In genomic region chr17:48472485-48473281, GRCh38 we compare ENCODE assay signal across 1 cellular context.
TF ChIP-seq lines count a peak whose summit lies in the region.

No MANE protein-coding gene starts in this region.

TF ChIP-seq in SK-N-SH, 30 proteins besides CTCF, POLR2A, EP300 and RAD21:
- TF ChIP-seq USF2 (IDR thresholded peaks at IDR 0.05; ENCODE audit: borderline replicate concordance, low read depth, low read length) (no peak), POLR2AphosphoS5 (IDR thresholded peaks at IDR 0.05; ENCODE audit: low read depth, low read length) (peak; percentile 22; the same call in 1 of the 2 replicates), USF1 (IDR thresholded peaks at IDR 0.05; ENCODE audit: borderline replicate concordance, low read depth) (no peak), REST (IDR thresholded peaks at IDR 0.05; ENCODE audit: low read depth, low read length) (0 out of 2 replicates have a peak, but pooled peaks have one; percentile 8), TAF1 (IDR thresholded peaks at IDR 0.05; ENCODE audit: borderline replicate concordance, low read depth, low read length) (no peak), PBX3 (IDR thresholded peaks at IDR 0.05) (peak; percentile 68), ELF1 (IDR thresholded peaks at IDR 0.05) (peak; percentile 39; the same call in 1 of the 2 replicates), NRF1 (IDR thresholded peaks at IDR 0.05; ENCODE audit: low read depth, low read length) (no peak), CHD2 (IDR thresholded peaks at IDR 0.05; ENCODE audit: low read length, partially characterized antibody) (no peak), GABPA (IDR thresholded peaks at IDR 0.05; ENCODE audit: low read depth) (no peak), FOSL2 (IDR thresholded peaks at IDR 0.05; ENCODE audit: borderline replicate concordance, low read depth) (peak; percentile 71; the same call in 1 of the 2 replicates), JUND (IDR thresholded peaks at IDR 0.05) (peak; percentile 63), GATA2 (CRISPR knock-in tag; IDR thresholded peaks at IDR 0.05) (no peak), FOXM1 (IDR thresholded peaks at IDR 0.05; ENCODE audit: low read depth) (peak; percentile 12; the same call in 1 of the 2 replicates), EZH2phosphoT487 (IDR thresholded peaks at IDR 0.05; ENCODE audit: borderline replicate concordance, low read depth) (no peak), MAX (IDR thresholded peaks at IDR 0.05; ENCODE audit: low read depth) (peak; percentile 50; the same call in 1 of the 2 replicates), TCF12 (IDR thresholded peaks at IDR 0.05) (peak; percentile 87), NFIC (IDR thresholded peaks at IDR 0.05; ENCODE audit: borderline replicate concordance) (no peak), RXRA (IDR thresholded peaks at IDR 0.05; ENCODE audit: borderline replicate concordance, low read depth) (peak; percentile 59; the same call in 1 of the 2 replicates), TEAD4 (IDR thresholded peaks at IDR 0.05; ENCODE audit: borderline replicate concordance, insufficient read depth) (peak; percentile 71; the same call in 1 of the 2 replicates)
TF ChIP-seq in SK-N-SH: peak in this region for 11.
